19 cellular contexts compared by ENCODE assay signal in the genomic region with DNA sequence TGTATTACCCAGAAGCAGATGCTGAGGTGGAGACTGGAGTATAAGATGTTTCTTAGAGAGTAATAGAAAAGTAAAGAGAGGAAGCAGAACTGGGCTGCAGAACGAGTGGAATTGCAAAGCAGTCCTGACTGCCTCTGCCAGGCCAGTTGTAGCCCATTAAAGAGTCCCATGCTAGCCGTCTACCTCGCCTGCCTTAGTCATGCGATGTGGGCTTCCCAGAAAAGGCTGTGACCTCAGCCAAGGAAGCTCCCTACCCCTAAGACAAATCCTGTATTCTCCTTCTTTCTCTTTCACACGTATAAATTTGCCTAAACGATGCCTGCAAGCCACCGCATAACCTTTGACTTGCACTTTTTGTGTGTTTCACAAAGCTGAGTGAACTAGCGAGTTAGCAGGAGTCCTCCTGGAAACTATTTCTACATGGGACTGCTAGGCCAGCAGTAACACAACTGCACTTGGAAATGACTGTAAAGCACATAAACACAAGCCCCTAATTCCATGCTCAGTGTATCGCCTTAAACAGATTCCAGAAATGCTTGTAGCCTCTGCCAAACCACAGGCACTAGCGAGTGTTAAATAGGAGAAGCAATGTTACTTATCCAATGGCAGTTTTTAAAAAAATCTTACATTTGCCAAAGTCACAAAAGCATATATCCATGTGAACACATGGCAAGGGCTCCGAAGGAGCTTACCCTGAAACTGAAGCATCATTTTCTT. TPM values are rescaled to one million over a fixed set of nuclear protein-coding genes. Genes with fewer than 3 reads are reported as not detected.
A peak's percentile ranks its signal among the peaks of the same experiment; 100 is the strongest.
DNase-seq lines count a peak whose midpoint lies in the region; ATAC-seq and TF ChIP-seq lines count a peak whose summit lies in the region.
"Had no signal": no experiment of that assay in that cellular context is flagged by ENCODE, and none has a peak within 500 bp of the region (broad histone marks: within the 10 kb centered on the region; RNA-seq: fewer than 3 reads in every experiment).

No MANE protein-coding gene starts in this region.

- H3K36me3 ChIP-seq in A673 (ENCODE audit: insufficient read depth, low read length, poor library complexity, severe bottlenecking) (no peaks in the 10 kb centered on the region), colonic mucosa (no peaks in the 10 kb centered on the region), mesodermal cell (ENCODE audit: control insufficient read depth, insufficient read depth, low read length) (no peaks in the 10 kb centered on the region)
- H3K36me3 ChIP-seq: tibial artery, WERI-Rb-1 had no signal

- no peak overlapping the region for H3K4me3 ChIP-seq in A673 (ENCODE audit: low read depth, low read length, poor library complexity, severe bottlenecking)
- H3K4me3 ChIP-seq in colonic mucosa: no peak overlapping the region
- no peak overlapping the region for H3K4me3 ChIP-seq in mesodermal cell (ENCODE audit: extremely low read depth, insufficient read depth, low read length, poor library complexity, severe bottlenecking)
- H3K4me3 ChIP-seq: A549, tibial artery had no signal

- no peak for ATAC-seq in HG03045 (IDR thresholded peaks at IDR 0.05; ENCODE audit: unreplicated experiment)
- ATAC-seq: A549, right cardiac atrium had no signal

- no peak for TF ChIP-seq CTCF in A673 (conservative IDR thresholded peaks at IDR 0.05; ENCODE audit: low read depth, low read length)
- no peak for TF ChIP-seq CTCF in colonic mucosa (IDR thresholded peaks at IDR 0.05)

- 93 to 94% methylated on average over 8 to 9 of the region's 11 CpGs for WGBS in mesodermal cell (ENCODE audit: insufficient coverage in 2 of 2), 2 experiments

- peaks cover 19% of the 10 kb centered on the region for H3K4me1 ChIP-seq in A673 (ENCODE audit: insufficient read depth, low read length, poor library complexity, severe bottlenecking)
- peaks cover 4% of the 10 kb centered on the region for H3K4me1 ChIP-seq in colonic mucosa
- peaks cover 21% of the 10 kb centered on the region for H3K4me1 ChIP-seq in mesodermal cell (ENCODE audit: control insufficient read depth, insufficient read depth, low read length, poor library complexity, severe bottlenecking)
- H3K4me1 ChIP-seq: A549 had no signal

- H3K9me3 ChIP-seq in A673 (ENCODE audit: low read depth, low read length, poor library complexity, severe bottlenecking) (no peaks in the 10 kb centered on the region), colonic mucosa (no peaks in the 10 kb centered on the region), mesodermal cell (ENCODE audit: control insufficient read depth, low read length) (no peaks in the 10 kb centered on the region)
- H3K9me3 ChIP-seq: A549, tibial artery had no signal

- intact Hi-C loops in A673 (cut with micrococcal nuclease; ENCODE audit: unreplicated experiment) (no loop called here), colonic mucosa (cut with DNase I) (no loop called here)

- H3K9ac ChIP-seq in colonic mucosa (ENCODE audit: low read depth in 2 of 2, low read length in 2 of 2): no peak overlapping the region

- H3K27me3 ChIP-seq in A673 (replicated peaks; ENCODE audit: insufficient read depth, low read depth, low read length, poor library complexity): no peaks in the 10 kb centered on the region
- H3K27me3 ChIP-seq in colonic mucosa: no peaks in the 10 kb centered on the region
- H3K27me3 ChIP-seq: tibial artery had no signal

- no peak overlapping the region for H3K27ac ChIP-seq in A673 (ENCODE audit: low read depth, low read length, poor library complexity, severe bottlenecking)
- peak overlapping the region; percentile 22 for H3K27ac ChIP-seq in colonic mucosa
- H3K27ac ChIP-seq in mesodermal cell (ENCODE audit: low read depth, low read length, severe bottlenecking): peak overlapping the region; percentile 68
- H3K27ac ChIP-seq: A549, WERI-Rb-1 had no signal

- BruUV-seq in A673 (replicated peaks; lab: Mats Ljungman, UMichigan): no TSS peak

- POLR2A ChIA-PET in A673 (lab: Charles Lee; ENCODE audit: low non-redundant PET): interaction anchor here (0.6 kb wide), 1 partner anchor 555 kb away, joined by 3 read pairs; no protein-coding TSS in a partner anchor

- CTCF ChIA-PET in A673 (lab: Charles Lee): no interaction called here

- DNase-seq in A673 (ENCODE audit: low spot score) (peak; percentile 42), LoVo (ENCODE audit: low spot score) (peak; percentile 32), colonic mucosa (no peak), occipital lobe (lab: John Stamatoyannopoulos, UW) (no peak), NCI-H2171 (lab: John Stamatoyannopoulos, UW) (no peak), NOMO-1 treated with dmso at 0.1 percent for 144 hours (lab: John Stamatoyannopoulos, UW; ENCODE audit: unreplicated experiment) (no peak)
- DNase-seq: activated T-cell treated with anti-CD3 and anti-CD28 coated beads, Interleukin-2, amount 50 U/mL, for 1 hour; anterior cingulate cortex; DMS 273 treated with DMSO at 0.1 percent for 48 hours; hypothalamus; NCI-H1105 treated with DMSO at 0.1 percent for 48 hours; NCI-H524 treated with DMSO at 0.1 percent for 48 hours; right cardiac atrium; SHP77; tibial artery; WERI-Rb-1 had no signal

RNA-seq across cellular contexts. Expression of a gene that starts 47.4 kb away (rescaled TPM):
- 19.8 and 22.4 TPM in 2 replicates for total RNA-seq in A673 (2021)
- total RNA-seq in colonic mucosa: 10 to 100 TPM; 13.3 to 27.1 TPM
- polyA plus RNA-seq in mesodermal cell (2013, experiment 1 of 2): 58.0 TPM
- 59.1 TPM for polyA plus RNA-seq in mesodermal cell (2013, experiment 2 of 2)
- total RNA-seq in occipital lobe: 196 TPM

Comparison
In these comparisons a context has a peak if more than half of its experiments do, and no peak if none do; other contexts are left out.
1. DNase-seq: peak in A673 (single experiment) and LoVo (single experiment); none in colonic mucosa (single experiment), occipital lobe (single experiment), NCI-H2171 (single experiment) and NOMO-1 treated with dmso at 0.1 percent for 144 hours (single experiment).